Comparison of ENCODE assay signal across 8 cellular contexts in the genomic region with DNA sequence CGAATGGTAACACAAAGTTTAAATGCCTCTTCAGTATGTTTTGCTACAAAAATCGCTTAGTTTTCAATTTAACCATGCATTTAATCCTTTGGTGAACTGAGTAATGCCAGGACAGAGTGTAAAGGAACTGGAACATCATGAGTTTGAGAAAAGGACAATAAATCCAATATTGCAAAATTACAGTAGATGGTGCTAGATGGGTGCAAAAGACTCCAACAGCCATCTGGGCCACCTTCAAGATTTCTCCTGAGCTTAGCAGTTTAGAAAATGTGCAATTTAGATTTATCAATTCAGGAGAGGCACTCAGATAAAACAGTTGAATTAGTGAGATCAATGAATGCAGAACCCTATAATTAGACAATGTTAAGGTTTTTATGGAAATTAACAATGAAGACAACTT. TPM values are rescaled to one million over a fixed set of nuclear protein-coding genes. Genes with fewer than 3 reads are reported as not detected.
A peak's percentile ranks its signal among the peaks of the same experiment; 100 is the strongest.
DNase-seq lines count a peak whose midpoint lies in the region; ATAC-seq, FAIRE-seq and TF ChIP-seq lines count a peak whose summit lies in the region.
"Had no signal": no experiment of that assay in that cellular context is flagged by ENCODE, and none has a peak within 500 bp of the region (broad histone marks: within the 10 kb centered on the region; RNA-seq: fewer than 3 reads in every experiment).

No MANE protein-coding gene starts in this region.

- TF ChIP-seq RAD21 in GM12878 (IDR thresholded peaks at IDR 0.05; ENCODE audit: insufficient read depth, low read depth, low read length): peak; percentile 72

- H3K36me3 ChIP-seq in GM12878 (ENCODE audit: control insufficient read depth in 2 of 2, insufficient read depth in 2 of 2, low read length in 1 of 2): no peaks in the 10 kb centered on the region
- no peaks in the 10 kb centered on the region for H3K36me3 ChIP-seq in neural progenitor cell
- H3K36me3 ChIP-seq: SJSA1 had no signal

- no peak overlapping the region for H3K27ac ChIP-seq in GM12878 (ENCODE audit: control insufficient read depth, insufficient read depth)
- no peak overlapping the region for H3K27ac ChIP-seq in neural progenitor cell
- H3K27ac ChIP-seq: SJSA1 had no signal

- POLR2A ChIA-PET in GM10248 (lab: Yijun Ruan, JAX): no interaction called here
- POLR2A ChIA-PET in GM12878 (lab: Charles Lee): no interaction called here

- WGBS in GM12878 (ENCODE audit: insufficient coverage, insufficient replicate concordance, low lambda C conversion rate, missing lambda C conversion rate): 3% methylated on average over 2 of the region's 2 CpGs

- peak; percentile 62 for ATAC-seq in GM12878

- SMC1A ChIA-PET in GM12878 (lab: Charles Lee; ENCODE audit: uncharacterized antibody, unreplicated experiment): interaction anchor here (0.6 to 3.7 kb wide), 14 partner anchors 14 to 472 kb away, joined by 3 to 20 read pairs (median 4); no protein-coding TSS in a partner anchor

- H3K9me3 ChIP-seq in GM12878 (replicated peaks; ENCODE audit: control insufficient read depth, insufficient read depth, low read length): no peaks in the 10 kb centered on the region
- H3K9me3 ChIP-seq in neural progenitor cell (ENCODE audit: low read depth): no peaks in the 10 kb centered on the region
- H3K9me3 ChIP-seq: SJSA1 had no signal

- no peaks in the 10 kb centered on the region for H3K27me3 ChIP-seq in GM12878 (replicated peaks in 1 of 2; ENCODE audit: control insufficient read depth in 2 of 2, insufficient read depth in 2 of 2, low read length in 1 of 2)
- H3K27me3 ChIP-seq in neural progenitor cell: no peaks in the 10 kb centered on the region
- H3K27me3 ChIP-seq: SJSA1 had no signal

- H3K27ac Mint-ChIP-seq in neural progenitor cell (no peak overlapping the region), endothelial cell (ENCODE audit: unreplicated experiment) (no peak overlapping the region)

- H3K9me3 Mint-ChIP-seq in neural progenitor cell (no peaks in the 10 kb centered on the region), endothelial cell (ENCODE audit: unreplicated experiment) (no peaks in the 10 kb centered on the region)

- H3K4me2 ChIP-seq in GM12878 (ENCODE audit: control insufficient read depth, insufficient read depth) (no peak overlapping the region), neural progenitor cell (no peak overlapping the region)

- RAD21 ChIA-PET in GM12878 (lab: Charles Lee; ENCODE audit: unreplicated experiment): interaction anchor here (0.8 to 2.1 kb wide), 11 partner anchors 33 to 480 kb away, joined by 3 to 22 read pairs (median 5); a partner anchor contains a TSS

- H3K4me3 Mint-ChIP-seq in neural progenitor cell: no peak overlapping the region
- no peak overlapping the region for H3K4me3 Mint-ChIP-seq in endothelial cell (ENCODE audit: unreplicated experiment)

- H3F3A ChIP-seq in neural progenitor cell (ENCODE audit: low read depth): no peaks in the 10 kb centered on the region

- TF ChIP-seq EP300 in GM12878 (IDR thresholded peaks at IDR 0.05; ENCODE audit: borderline replicate concordance in 1 of 2, control insufficient read depth in 1 of 2, low read depth in 2 of 2, low read length in 2 of 2): no peak

- H3K4me1 ChIP-seq in GM12878 (ENCODE audit: control insufficient read depth, insufficient read depth, low read length): no peaks in the 10 kb centered on the region
- H3K4me1 ChIP-seq in neural progenitor cell: no peaks in the 10 kb centered on the region
- H3K4me1 ChIP-seq: SJSA1 had no signal

- in situ Hi-C loops in GM12878 (cut with MboI): loop anchor here (5.0 kb wide), 2 partner anchors 224 to 379 kb away; no protein-coding TSS in a partner anchor

- peak; percentile 10 for DNase-seq in GM10248 (ENCODE audit: extremely low spot score)
- peak; percentile 34 for DNase-seq in NCI-H1417 treated with DMSO at 0.1 percent for 48 hours (lab: John Stamatoyannopoulos, UW)
- DNase-seq in GM12878 (ENCODE audit: low read depth, low spot score): no peak
- peak; percentile 24 for DNase-seq in midbrain (lab: John Stamatoyannopoulos, UW)
- DNase-seq in neural progenitor cell (ENCODE audit: low spot score): no peak
- DNase-seq in endothelial cell (ENCODE audit: low spot score): no peak
- DNase-seq in activated CD4-positive, alpha-beta T cell treated with anti-CD3 and anti-CD28 coated beads for 48 hours: no peak

- H3K4me1 Mint-ChIP-seq in neural progenitor cell: no peaks in the 10 kb centered on the region
- H3K4me1 Mint-ChIP-seq in endothelial cell (ENCODE audit: unreplicated experiment): no peaks in the 10 kb centered on the region

- TF ChIP-seq CTCF in GM10248 (IDR thresholded peaks at IDR 0.05; ENCODE audit: control extremely low read depth, extremely low read depth, low read depth, missing control alignments) (peak; percentile 28), GM12878 (IDR thresholded peaks at IDR 0.05 in 2 of 3, conservative IDR thresholded peaks at IDR 0.05 in 1 of 3; ENCODE audit: control insufficient read depth in 2 of 3, extremely low read depth in 1 of 3, insufficient read depth in 1 of 3, low read depth in 3 of 3, low read length in 3 of 3) (peak; percentile 30 to 57 (median 31); a peak in 4 of 6 replicates), neural progenitor cell (IDR thresholded peaks at IDR 0.05) (no peak), endothelial cell (IDR thresholded peaks at IDR 0.05; ENCODE audit: unreplicated experiment) (no peak)

- intact Hi-C loops in GM12878 (cut with micrococcal nuclease; ENCODE audit: unreplicated experiment): loop anchor here (1.0 kb wide), 3 partner anchors 217 to 474 kb away; no protein-coding TSS in a partner anchor

- H3K79me2 ChIP-seq in GM12878 (ENCODE audit: control insufficient read depth, insufficient read depth, low read length) (no peaks in the 10 kb centered on the region), neural progenitor cell (ENCODE audit: low read depth) (no peaks in the 10 kb centered on the region)

- H3K4me3 ChIP-seq in GM12878 (no peak overlapping the region), neural progenitor cell (no peak overlapping the region)
- H3K4me3 ChIP-seq: SJSA1 had no signal

- H2AFZ ChIP-seq in GM12878 (ENCODE audit: control insufficient read depth, low read depth, low read length) (no peak overlapping the region), neural progenitor cell (replicated peaks) (no peak overlapping the region)

- no peak for FAIRE-seq in GM12878 (lab: Jason Lieb, UNC)

- H3K9ac ChIP-seq in GM12878 (ENCODE audit: control insufficient read depth, insufficient read depth, low read length): no peak overlapping the region
- no peak overlapping the region for H3K9ac ChIP-seq in neural progenitor cell

- no peak for TF ChIP-seq POLR2A in GM12878 (IDR thresholded peaks at IDR 0.05; ENCODE audit: low read depth, low read length)

- H4K20me1 ChIP-seq in GM12878 (ENCODE audit: control insufficient read depth, insufficient read depth) (no peaks in the 10 kb centered on the region), neural progenitor cell (ENCODE audit: low read depth) (no peaks in the 10 kb centered on the region)

- CTCF ChIA-PET in GM10248 (lab: Yijun Ruan, JAX) (interaction anchor here (0.6 to 4.2 kb wide), 13 partner anchors 15 to 473 kb away, joined by 3 to 47 read pairs (median 4); no protein-coding TSS in a partner anchor), GM12878 (lab: Yijun Ruan, JAX) (interaction anchor here (0.7 to 4.2 kb wide), 20 partner anchors 8 to 1088 kb away, joined by 3 to 31 read pairs (median 3); no protein-coding TSS in a partner anchor)

- H3K36me3 Mint-ChIP-seq in neural progenitor cell: no peaks in the 10 kb centered on the region
- H3K36me3 Mint-ChIP-seq in endothelial cell (ENCODE audit: low read depth, unreplicated experiment): no peaks in the 10 kb centered on the region

- H3K27me3 Mint-ChIP-seq in neural progenitor cell (ENCODE audit: insufficient read depth, low read depth) (peaks cover 2% of the 10 kb centered on the region), endothelial cell (ENCODE audit: unreplicated experiment) (no peaks in the 10 kb centered on the region)

- no TSS peak for BruUV-seq in GM12878 (replicated peaks; lab: Mats Ljungman, UMichigan)

TF ChIP-seq in GM12878, 131 proteins besides CTCF, POLR2A, EP300 and RAD21:
- TF ChIP-seq RB1 (IDR thresholded peaks at IDR 0.05; ENCODE audit: borderline replicate concordance) (no peak), SMC3 (IDR thresholded peaks at IDR 0.05; ENCODE audit: borderline replicate concordance, low read length) (peak; percentile 57; the same call in 1 of the 2 replicates)

RNA-seq across cellular contexts. Expression of a gene that starts 33.2 kb away (rescaled TPM):
- 18.6 and 21.7 TPM in 2 replicates for total RNA-seq in GM12878 (2013; cell fraction: nucleolus; rRNA removed)
- total RNA-seq in GM12878 (2014; rRNA removed): 55.9 and 62.2 TPM in 2 replicates
- total RNA-seq in GM12878 (2014; rRNA removed; fragmentation: Illumina TruSeq; extraction: Trizol): 17.7 and 18.7 TPM in 2 replicates
- total RNA-seq in GM12878 (2021): 55.8 and 57.6 TPM in 2 replicates
- 6.8 TPM for polyA plus RNA-seq in GM12878 (2011; ENCODE audit: low read depth)
- polyA plus RNA-seq in GM12878 (2011; rRNA removed): 28.8 and 41.6 TPM in 2 replicates
- 46.1 and 57.2 TPM in 2 replicates for polyA plus RNA-seq in GM12878 (2011; cell fraction: cytosol; rRNA removed)
- polyA plus RNA-seq in GM12878 (2011; cell fraction: nucleus; rRNA removed): 34.8 and 41.3 TPM in 2 replicates
- 19.0 and 30.4 TPM in 2 replicates for polyA plus RNA-seq in GM12878 (2012)
- 6.7 and 10.6 TPM in 2 replicates for polyA plus RNA-seq in GM12878 (2014; fragmentation: Illumina TruSeq; extraction: Trizol)
- 1 to 10 TPM in 1 of 2 experiments, under 1 TPM in 1; 0.21 to 2.3 TPM for polyA plus RNA-seq in GM12878 (2014; fragmentation: Nextera tagmentation; extraction: Ambion mirVana)
- 59.5 and 63.9 TPM in 2 replicates for polyA plus RNA-seq in GM12878 (2014; rRNA removed)
- polyA plus RNA-seq in GM12878 (2016; fragmentation: Nextera tagmentation; extraction: Ambion mirVana): 1 to 10 TPM; 7.2 to 8.0 TPM
- 14.3 and 27.5 TPM in 2 replicates for polyA minus RNA-seq in GM12878 (2011; rRNA and poly(A)+ RNA removed)
- polyA minus RNA-seq in GM12878 (2011; cell fraction: cytosol; rRNA and poly(A)+ RNA removed): 22.3 and 22.6 TPM in 2 replicates
- 17.3 and 27.7 TPM in 2 replicates for polyA minus RNA-seq in GM12878 (2011; cell fraction: nucleus; rRNA and poly(A)+ RNA removed)
- 25.2 and 42.3 TPM in 2 replicates for total RNA-seq in neural progenitor cell (ENCODE audit: low replicate concordance)
- 25.3 TPM for total RNA-seq in endothelial cell (ENCODE audit: unreplicated experiment)

Comparison
In these comparisons a context has a peak if more than half of its experiments do, and no peak if none do; other contexts are left out.
1. DNase-seq: peak in GM10248 (single experiment), NCI-H1417 treated with DMSO at 0.1 percent for 48 hours (single experiment) and midbrain (single experiment); none in GM12878 (single experiment), neural progenitor cell (single experiment), endothelial cell (single experiment) and activated CD4-positive, alpha-beta T cell treated with anti-CD3 and anti-CD28 coated beads for 48 hours (single experiment).
2. CTCF ChIP-seq: peak in GM10248 (single experiment) and GM12878 (3 of 3); none in neural progenitor cell (single experiment) and endothelial cell (single experiment).